18 cellular contexts compared by ENCODE assay signal in genomic region chr17:65550758-65551157, GRCh38. TPM values are rescaled to one million over a fixed set of nuclear protein-coding genes. Genes with fewer than 3 reads are reported as not detected.
DNase-seq lines count a peak whose midpoint lies in the region; ATAC-seq, FAIRE-seq and TF ChIP-seq lines count a peak whose summit lies in the region.
"Had no signal": no experiment of that assay in that cellular context is flagged by ENCODE, and none has a peak within 500 bp of the region (broad histone marks: within the 10 kb centered on the region; RNA-seq: fewer than 3 reads in every experiment).

No MANE protein-coding gene starts in this region.

- ATAC-seq in WTC11: no peak
- ATAC-seq in sciatic nerve: no peak
- ATAC-seq in HG02642 (IDR thresholded peaks at IDR 0.05; ENCODE audit: poor library complexity, unreplicated experiment): no peak
- ATAC-seq: Panc1 had no signal

- H3K36me3 ChIP-seq in cardiac muscle cell (peaks cover 16% of the 10 kb centered on the region), kidney (ENCODE audit: control insufficient read depth in 1 of 2, insufficient read depth in 2 of 2, low read length in 2 of 2) (peaks cover 0 to 2% of the 10 kb centered on the region in 2 donors), ascending aorta (peaks cover 0 to 17% of the 10 kb centered on the region in 2 donors)

- H3K9ac ChIP-seq in kidney (ENCODE audit: low read length in 2 of 2): no peak overlapping the region

- no peaks in the 10 kb centered on the region for H3K9me3 Mint-ChIP-seq in WTC11

- POLR2A ChIA-PET in WTC11 (lab: Charles Lee): no interaction called here

- no peak for DNase-seq in cardiac muscle cell (ENCODE audit: low read depth in 1 of 2, low spot score in 1 of 2)
- no peak for DNase-seq in cardiac septum (ENCODE audit: low spot score)
- DNase-seq in WTC11 (ENCODE audit: low spot score): no peak
- peak; percentile 9 for DNase-seq in kidney
- peak; percentile 58 for DNase-seq in posterior vena cava (ENCODE audit: low spot score)
- no peak for DNase-seq in sciatic nerve (ENCODE audit: low spot score)
- no peak for DNase-seq in ascending aorta (ENCODE audit: low spot score in 2 of 2)
- DNase-seq: DND-41, GF-D8, GOT3, NCI-H1417, NCI-H1930, NCI-H510A had no signal

- no peak overlapping the region for H3K4me3 ChIP-seq in cardiac muscle cell
- no peak overlapping the region for H3K4me3 ChIP-seq in kidney (ENCODE audit: low read length in 2 of 2)
- no peak overlapping the region for H3K4me3 ChIP-seq in ascending aorta

- H3K27ac ChIP-seq in cardiac muscle cell (peak overlapping the region; percentile 40), kidney (ENCODE audit: low read depth in 2 of 2, low read length in 2 of 2) (no peak overlapping the region), ascending aorta (no peak overlapping the region)
- H3K27ac ChIP-seq: C4-2B had no signal

- H3K36me3 Mint-ChIP-seq in WTC11: peaks cover 40% of the 10 kb centered on the region

- TF ChIP-seq CTCF in cardiac muscle cell (IDR thresholded peaks at IDR 0.05; ENCODE audit: low read depth, low read length): no peak
- TF ChIP-seq CTCF in WTC11 (IDR thresholded peaks at IDR 0.05): no peak
- no peak for TF ChIP-seq CTCF in kidney (IDR thresholded peaks at IDR 0.05; ENCODE audit: borderline replicate concordance, extremely low read depth, insufficient read depth)
- TF ChIP-seq CTCF in ascending aorta (IDR thresholded peaks at IDR 0.05): no peak

- H3K27me3 ChIP-seq in cardiac muscle cell (no peaks in the 10 kb centered on the region), ascending aorta (no peaks in the 10 kb centered on the region)

- H3K9me3 ChIP-seq in cardiac muscle cell (ENCODE audit: low read depth) (no peaks in the 10 kb centered on the region), kidney (ENCODE audit: control insufficient read depth in 1 of 2, low read length in 2 of 2) (no peaks in the 10 kb centered on the region), ascending aorta (no peaks in the 10 kb centered on the region)

- H3K4me1 ChIP-seq in cardiac muscle cell (ENCODE audit: low read depth): peaks cover 45% of the 10 kb centered on the region
- peaks cover 7 to 9% of the 10 kb centered on the region in 2 donors for H3K4me1 ChIP-seq in kidney (ENCODE audit: control insufficient read depth in 1 of 2, insufficient read depth in 1 of 2, low read depth in 1 of 2, low read length in 2 of 2)
- H3K4me1 ChIP-seq in ascending aorta: peaks cover 17 to 47% of the 10 kb centered on the region in 2 donors

- no peak for FAIRE-seq in kidney (lab: Jason Lieb, UNC)
- FAIRE-seq: A204.1, D721Med had no signal

- H3K4me3 Mint-ChIP-seq in WTC11: no peak overlapping the region

- CTCF ChIA-PET in WTC11 (lab: Charles Lee): interaction anchor here (1.4 to 1.9 kb wide), 2 partner anchors 12 to 247 kb away, joined by 5 read pairs; no protein-coding TSS in a partner anchor

- H3K27ac Mint-ChIP-seq in WTC11: peak overlapping the region; percentile 50; the same call in 1 of the 2 replicates

- H3K27me3 Mint-ChIP-seq in WTC11 (ENCODE audit: low read depth): no peaks in the 10 kb centered on the region

- H3K4me1 Mint-ChIP-seq in WTC11: peaks cover 62% of the 10 kb centered on the region

- intact Hi-C loops in cardiac septum (cut with DNase I): loop anchor here (5.0 to 10.0 kb wide), 3 partner anchors 234 to 624 kb away; no protein-coding TSS in a partner anchor
- intact Hi-C loops in kidney (cut with DNase I): no loop called here
- intact Hi-C loops in posterior vena cava (cut with DNase I): loop anchor here (10.0 kb wide), 2 partner anchors 234 to 256 kb away; no protein-coding TSS in a partner anchor
- intact Hi-C loops in sciatic nerve (cut with DNase I): no loop called here
- intact Hi-C loops in ascending aorta (cut with DNase I): no loop called here

TF ChIP-seq in WTC11, 78 proteins besides CTCF, POLR2A, EP300 and RAD21 (continues in another document):
- TF ChIP-seq NR3C1 (CRISPR knock-in tag; conservative IDR thresholded peaks at IDR 0.05; ENCODE audit: low read depth) (no peak), FOXP1 (CRISPR knock-in tag; IDR thresholded peaks at IDR 0.05; ENCODE audit: borderline replicate concordance) (no peak), USF2 (CRISPR knock-in tag; IDR thresholded peaks at IDR 0.05) (no peak), ARID4B (CRISPR knock-in tag; IDR thresholded peaks at IDR 0.05; ENCODE audit: borderline replicate concordance) (no peak), NFATC4 (CRISPR knock-in tag; IDR thresholded peaks at IDR 0.05) (no peak), STAT6 (CRISPR knock-in tag; conservative IDR thresholded peaks at IDR 0.05; ENCODE audit: low read depth) (no peak), MXD4 (CRISPR knock-in tag; IDR thresholded peaks at IDR 0.05; ENCODE audit: borderline replicate concordance) (no peak), JAZF1 (CRISPR knock-in tag; IDR thresholded peaks at IDR 0.05) (no peak), GRHL2 (CRISPR knock-in tag; IDR thresholded peaks at IDR 0.05; ENCODE audit: insufficient replicate concordance, severe bottlenecking) (no peak), CREM (CRISPR knock-in tag; IDR thresholded peaks at IDR 0.05) (no peak), FOXJ3 (CRISPR knock-in tag; IDR thresholded peaks at IDR 0.05; ENCODE audit: borderline replicate concordance) (no peak)

RNA-seq across cellular contexts. Expression of gene AXIN2, which starts 10.7 kb away (rescaled TPM):
- 35.4 and 51.1 TPM in 2 replicates for total RNA-seq in cardiac muscle cell
- polyA plus RNA-seq in cardiac muscle cell: 15.0 and 22.3 TPM in 2 replicates
- total RNA-seq in cardiac septum: 12.4 TPM
- 35.0 to 37.3 TPM (median 37.0 TPM) in 3 replicates for total RNA-seq in WTC11 (2021)
- total RNA-seq in kidney: 14.0 TPM
- 1.2 TPM for polyA plus RNA-seq in kidney (ENCODE audit: insufficient read depth, low read depth, low replicate concordance)
- total RNA-seq in posterior vena cava: 10 to 100 TPM; 21.2 to 23.5 TPM
- 18.0 TPM for total RNA-seq in sciatic nerve
- 27.5 TPM for total RNA-seq in ascending aorta

Comparison
In these comparisons a context has a peak if more than half of its experiments do, and no peak if none do; other contexts are left out.
1. DNase-seq: peak in kidney (single experiment) and posterior vena cava (single experiment); none in cardiac muscle cell (0 of 2), cardiac septum (single experiment), WTC11 (single experiment), sciatic nerve (single experiment) and ascending aorta (0 of 2).
2. intact Hi-C loops: an anchor here in cardiac septum (5.0 to 10.0 kb wide) and posterior vena cava (10.0 kb wide); none called in kidney, sciatic nerve and ascending aorta.